Comparison of ENCODE assay signal across 8 cellular contexts in the genomic region with DNA sequence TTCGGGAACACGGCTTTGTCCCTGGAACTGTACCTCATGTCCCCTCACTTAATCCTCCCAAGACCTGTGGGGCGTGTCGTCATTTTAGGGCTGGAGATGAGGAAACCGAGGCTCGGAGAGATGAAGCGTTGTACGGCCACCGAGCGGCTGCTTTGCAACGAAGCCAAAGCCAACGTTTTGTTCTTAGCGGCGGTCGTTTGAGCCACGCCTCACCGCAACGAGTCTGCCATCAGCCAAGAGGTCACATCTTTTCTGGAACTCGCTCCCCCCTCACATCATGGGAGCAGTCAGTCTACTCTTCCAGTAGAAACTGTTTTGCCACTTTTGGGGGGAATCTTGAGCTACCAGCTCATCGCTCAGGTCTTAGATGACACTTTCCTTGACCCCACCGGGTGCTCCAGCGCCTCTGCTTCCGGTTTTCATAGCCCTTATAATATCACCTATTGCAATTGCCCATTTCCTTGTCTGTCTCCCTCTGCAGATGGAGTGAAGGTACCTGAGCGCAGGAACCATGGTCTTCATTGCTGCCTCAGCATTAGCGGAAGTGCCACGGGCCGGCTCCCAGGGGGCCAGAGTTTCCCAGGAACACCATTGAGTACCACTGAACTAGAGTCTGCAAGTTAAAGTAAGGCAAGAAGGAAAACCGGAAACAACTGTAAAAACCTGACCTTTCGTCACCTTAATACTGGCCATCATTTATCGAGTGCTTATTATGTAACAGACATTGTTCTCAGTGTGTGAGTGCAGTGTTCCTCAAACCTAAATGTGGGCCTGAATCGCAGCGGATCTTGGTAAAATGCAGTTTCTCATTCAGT. TPM values are rescaled to one million over a fixed set of nuclear protein-coding genes. Genes with fewer than 3 reads are reported as not detected.
DNase-seq lines count a peak whose midpoint lies in the region; ATAC-seq and TF ChIP-seq lines count a peak whose summit lies in the region.

No MANE protein-coding gene starts in this region.

- TF ChIP-seq CTCF in NB4 (IDR thresholded peaks at IDR 0.05; ENCODE audit: low read depth, low read length) (no peak), mucosa of descending colon (IDR thresholded peaks at IDR 0.05) (no peak)

- intact Hi-C loops in mucosa of descending colon (cut with DNase I, micrococcal nuclease): no loop called here

- H3K27ac ChIP-seq in cingulate gyrus (ENCODE audit: low read depth, low read length): peak overlapping the region; percentile 97

- no peaks in the 10 kb centered on the region for H3K9me3 ChIP-seq in mucosa of descending colon

- DNase-seq in NCI-H146 (lab: John Stamatoyannopoulos, UW) (peak; percentile 60), NCI-H146 treated with DMSO at 0.1 percent for 48 hours (lab: John Stamatoyannopoulos, UW; ENCODE audit: unreplicated experiment) (no peak), NB4 (ENCODE audit: low read depth) (peak; percentile 72), mucosa of descending colon (peak; percentile 52 to 68 (median 57)), dedifferentiated amniotic fluid mesenchymal stem cell (ENCODE audit: extremely low spot score) (no peak), amniotic stem cell (lab: John Stamatoyannopoulos, UW) (no peak), NCI-H2107 (lab: John Stamatoyannopoulos, UW) (no peak)

- no peaks in the 10 kb centered on the region for H3K4me1 ChIP-seq in mucosa of descending colon (ENCODE audit: low read depth)

- peak; percentile 48 for ATAC-seq in mucosa of descending colon

- H3K4me3 ChIP-seq in NB4 (ENCODE audit: low read depth, low read length) (peak overlapping the region; percentile 75), mucosa of descending colon (peak overlapping the region; percentile 61)

- H3K36me3 ChIP-seq in mucosa of descending colon (ENCODE audit: low read depth): no peaks in the 10 kb centered on the region

- peak; percentile 7 for TF ChIP-seq POLR2A in NB4 (IDR thresholded peaks at IDR 0.05; ENCODE audit: extremely low read depth, insufficient read length)

RNA-seq across cellular contexts. Expression of gene NINJ2, which starts 19.6 kb away (rescaled TPM):
- total RNA-seq in mucosa of descending colon: 1 to 10 TPM; 3.6 to 5.2 (median 3.8) TPM

Comparison
In these comparisons a context has a peak if more than half of its experiments do, and no peak if none do; other contexts are left out.
1. DNase-seq: peak in NCI-H146 (single experiment), NB4 (single experiment) and mucosa of descending colon (3 of 3); none in NCI-H146 treated with DMSO at 0.1 percent for 48 hours (single experiment), dedifferentiated amniotic fluid mesenchymal stem cell (single experiment), amniotic stem cell (single experiment) and NCI-H2107 (single experiment).